In the genomic region with DNA sequence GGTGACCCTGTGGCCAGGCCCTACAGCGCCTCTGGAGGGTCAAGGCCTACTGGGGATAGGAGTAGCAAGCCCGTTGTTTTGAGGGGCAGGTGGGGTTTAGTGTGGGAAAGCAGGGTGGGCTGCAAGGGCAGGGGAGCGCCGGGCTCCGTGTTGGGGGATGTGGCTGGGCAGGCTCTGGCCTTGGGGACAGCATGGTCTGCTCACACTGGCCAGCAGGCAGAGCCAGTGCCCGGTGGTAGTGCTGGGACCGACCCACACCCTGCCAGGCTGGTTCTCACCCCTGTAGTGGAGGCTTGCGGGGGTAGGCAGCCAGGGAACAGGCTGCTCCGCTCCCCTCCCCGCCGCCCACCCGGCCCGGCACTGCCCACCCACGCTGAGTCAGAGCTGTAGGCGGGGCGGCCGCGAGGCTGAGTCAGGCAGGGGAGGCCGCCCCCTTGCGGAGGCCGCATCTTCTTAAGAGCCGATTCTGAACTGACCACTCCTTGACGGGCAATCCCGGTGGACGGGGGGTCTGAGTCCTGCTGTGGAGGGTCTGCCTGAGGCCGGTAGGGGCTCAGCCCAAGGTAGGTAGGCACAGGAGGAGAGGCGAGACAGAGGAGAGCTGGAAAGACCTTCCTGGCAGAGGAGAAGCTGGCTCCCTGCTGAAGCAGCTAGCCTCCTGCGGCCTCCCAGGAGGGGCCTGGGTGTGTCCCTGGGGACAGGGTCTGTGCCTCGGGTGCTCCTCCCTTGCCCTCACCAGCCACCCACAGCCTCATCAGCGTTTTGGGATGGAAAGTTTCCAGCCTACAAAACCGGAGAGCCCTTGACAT, we compare ENCODE assay signal across 8 cellular contexts.
DNase-seq lines count a peak whose midpoint lies in the region; ATAC-seq and TF ChIP-seq lines count a peak whose summit lies in the region.

No MANE protein-coding gene starts in this region.

- H3K4me1 Mint-ChIP-seq in T-cell = peaks cover 11 to 56% (median 39%) of the 10 kb centered on the region in 3 donors
- H3K4me1 Mint-ChIP-seq in brain = peaks cover 63% of the 10 kb centered on the region

- H3K4me3 Mint-ChIP-seq in T-cell (peak overlapping the region in 1 of 3 donors; percentile 16), brain (peak overlapping the region in 4 of 5 experiments; percentile 58 to 65 (median 62))

- CTCF ChIA-PET in HCT116 (lab: Charles Lee) (interaction anchor here (0.7 to 3.5 kb wide), 8 partner anchors 18 to 375 kb away, joined by 3 to 34 read pairs (median 5); no protein-coding TSS in a partner anchor), T-cell (lab: Charles Lee) (interaction anchor here in 1 of 2 donors (0.6 kb wide), 1 partner anchor 49 kb away, joined by 6 read pairs; no protein-coding TSS in a partner anchor)

- H3K27ac ChIP-seq in HCT116 (ENCODE audit: low read depth, low read length) = peak overlapping the region; percentile 95
- no peak overlapping the region for H3K27ac ChIP-seq in iPS-18a (ENCODE audit: low read length)

- H3K4me1 ChIP-seq in HCT116 (ENCODE audit: control insufficient read depth in 1 of 2, insufficient read depth in 2 of 2, low read length in 2 of 2) = peaks cover 65 to 84% of the 10 kb centered on the region in 2 experiments
- H3K4me1 ChIP-seq in iPS-18a (ENCODE audit: control insufficient read depth, low read depth, low read length) = peaks cover 29% of the 10 kb centered on the region
- peaks cover 46% of the 10 kb centered on the region for H3K4me1 ChIP-seq in skeletal muscle satellite cell (ENCODE audit: control insufficient read depth, insufficient read depth, low read length)

- no peaks in the 10 kb centered on the region for H3K9me2 ChIP-seq in HCT116 (ENCODE audit: insufficient read depth)

- TF ChIP-seq RAD21 in HCT116 (IDR thresholded peaks at IDR 0.05; ENCODE audit: low read depth) = no peak

- H3K9ac ChIP-seq in HCT116 (ENCODE audit: low read length) (peak overlapping the region; percentile 72), iPS-18a (ENCODE audit: low read length) (peak overlapping the region; percentile 21), skeletal muscle satellite cell (ENCODE audit: low read depth, low read length) (peak overlapping the region; percentile 77)

- no peak overlapping the region for H3K27ac Mint-ChIP-seq in T-cell
- H3K27ac Mint-ChIP-seq in brain = peak overlapping the region; percentile 84 to 99 (median 99)

- H3K79me2 ChIP-seq in HCT116 (ENCODE audit: insufficient read depth, low read length) = peaks cover 13% of the 10 kb centered on the region; the same call in 1 of the 2 replicates

- RAD21 ChIA-PET in HCT116 (lab: Charles Lee; ENCODE audit: low non-redundant PET in 1 of 2, low total read pairs in 2 of 2, uncharacterized antibody in 2 of 2, unreplicated experiment in 2 of 2) = interaction anchor here (0.6 to 1.2 kb wide), 3 partner anchors 26 to 74 kb away, joined by 3 to 6 read pairs (median 3); no protein-coding TSS in a partner anchor

- intact Hi-C loops in HCT116 (cut with micrococcal nuclease) = no loop called here

- ATAC-seq in HCT116 = peak; percentile 55
- no peak for ATAC-seq in T-cell (replicated peaks in 1 of 4)
- ATAC-seq in GM18519 (IDR thresholded peaks at IDR 0.05; ENCODE audit: low FRiP score, unreplicated experiment) = no peak
- no peak for ATAC-seq in HG03354 (IDR thresholded peaks at IDR 0.05; ENCODE audit: poor library complexity, severe bottlenecking, unreplicated experiment)

- H3K9me3 ChIP-seq in HCT116 (ENCODE audit: control insufficient read depth in 1 of 2, insufficient read depth in 1 of 2, low read depth in 1 of 2, low read length in 2 of 2) = no peaks in the 10 kb centered on the region
- H3K9me3 ChIP-seq in iPS-18a (ENCODE audit: control insufficient read depth, low read depth, low read length) = no peaks in the 10 kb centered on the region
- H3K9me3 ChIP-seq in skeletal muscle satellite cell (replicated peaks; ENCODE audit: low read length) = no peaks in the 10 kb centered on the region

- H3K27me3 ChIP-seq in HCT116 (ENCODE audit: insufficient read depth, low read length) (no peaks in the 10 kb centered on the region), iPS-18a (ENCODE audit: control insufficient read depth, insufficient read depth, low read length) (no peaks in the 10 kb centered on the region), skeletal muscle satellite cell (ENCODE audit: control insufficient read depth, insufficient read depth, low read length) (no peaks in the 10 kb centered on the region)

- no peaks in the 10 kb centered on the region for H4K20me1 ChIP-seq in HCT116 (ENCODE audit: insufficient read depth)

- DNase-seq in HCT116 (ENCODE audit: low read depth, low spot score) = peak; percentile 75
- DNase-seq in T-cell = peak in 22 of 34 experiments; percentile 18 to 63 (median 30)
- DNase-seq in UCSD-AML1 (lab: John Stamatoyannopoulos, UW; ENCODE audit: unreplicated experiment) = no peak

- H3K36me3 Mint-ChIP-seq in T-cell (no peaks in the 10 kb centered on the region), brain (no peaks in the 10 kb centered on the region)

- H3K9me3 Mint-ChIP-seq in T-cell = no peaks in the 10 kb centered on the region
- no peaks in the 10 kb centered on the region for H3K9me3 Mint-ChIP-seq in brain

- H3K36me3 ChIP-seq in HCT116 (ENCODE audit: control insufficient read depth in 1 of 2, insufficient read depth in 2 of 2, low read length in 2 of 2) (peaks cover 0 to 24% of the 10 kb centered on the region in 2 experiments; a peak in 2 of 4 replicates), iPS-18a (ENCODE audit: control insufficient read depth, low read depth, low read length) (no peaks in the 10 kb centered on the region), skeletal muscle satellite cell (ENCODE audit: insufficient read depth, low read length) (peaks cover 8% of the 10 kb centered on the region)

- TF ChIP-seq POLR2A in HCT116 (IDR thresholded peaks at IDR 0.05; ENCODE audit: borderline replicate concordance, extremely low read depth, insufficient read depth, insufficient read length) = no peak

- peak in 2 of 3 experiments; percentile 69 to 74; a peak in 4 of 6 replicates for TF ChIP-seq CTCF in HCT116 (IDR thresholded peaks at IDR 0.05 in 2 of 3, conservative IDR thresholded peaks at IDR 0.05 in 1 of 3; ENCODE audit: borderline replicate concordance in 1 of 3, insufficient read depth in 1 of 3, low read depth in 2 of 3, low read length in 2 of 3)
- peak; percentile 80 to 85 for TF ChIP-seq CTCF in brain (conservative IDR thresholded peaks at IDR 0.05)

- H3K27me3 Mint-ChIP-seq in T-cell (no peaks in the 10 kb centered on the region), brain (no peaks in the 10 kb centered on the region)

- BruUV-seq in HCT116 (replicated peaks; lab: Mats Ljungman, UMichigan) = TSS peak; percentile 18

- H3K4me2 ChIP-seq in HCT116 (ENCODE audit: low read length) (peak overlapping the region; percentile 94), skeletal muscle satellite cell (ENCODE audit: low read length) (peak overlapping the region; percentile 86)

- H2AFZ ChIP-seq in HCT116 (ENCODE audit: low read depth, low read length, poor library complexity, severe bottlenecking) = no peak overlapping the region

- peak overlapping the region; percentile 44 to 53 for H3K4me3 ChIP-seq in HCT116 (replicated peaks in 1 of 2; ENCODE audit: low read depth in 1 of 2, low read length in 2 of 2)
- H3K4me3 ChIP-seq in iPS-18a (ENCODE audit: low read length) = peak overlapping the region; percentile 14
- H3K4me3 ChIP-seq in skeletal muscle satellite cell (ENCODE audit: low read length) = peak overlapping the region; percentile 65

- POLR2A ChIA-PET in HCT116 (lab: Charles Lee) = interaction anchor here (0.6 to 1.2 kb wide), 2 partner anchors 47 to 85 kb away, joined by 3 read pairs; no protein-coding TSS in a partner anchor
- POLR2A ChIA-PET in T-cell (lab: Charles Lee) = interaction anchor here in 1 of 2 donors (0.6 kb wide), 1 partner anchor 539 kb away, joined by 7 read pairs; no protein-coding TSS in a partner anchor

TF ChIP-seq in HCT116, 20 proteins besides CTCF, POLR2A, EP300 and RAD21:
- TF ChIP-seq YY1 (IDR thresholded peaks at IDR 0.05; ENCODE audit: extremely low read depth, insufficient replicate concordance, low read depth, low read length) (peak; percentile 15), TCF7L2 (IDR thresholded peaks at IDR 0.05; ENCODE audit: borderline replicate concordance, extremely low read depth, insufficient read depth, insufficient read length) (peak; percentile 83), POLR2AphosphoS5 (IDR thresholded peaks at IDR 0.05; ENCODE audit: low read depth, low read length) (peak; percentile 53), JUND (IDR thresholded peaks at IDR 0.05) (no peak)
- TF ChIP-seq, protein P1, sequence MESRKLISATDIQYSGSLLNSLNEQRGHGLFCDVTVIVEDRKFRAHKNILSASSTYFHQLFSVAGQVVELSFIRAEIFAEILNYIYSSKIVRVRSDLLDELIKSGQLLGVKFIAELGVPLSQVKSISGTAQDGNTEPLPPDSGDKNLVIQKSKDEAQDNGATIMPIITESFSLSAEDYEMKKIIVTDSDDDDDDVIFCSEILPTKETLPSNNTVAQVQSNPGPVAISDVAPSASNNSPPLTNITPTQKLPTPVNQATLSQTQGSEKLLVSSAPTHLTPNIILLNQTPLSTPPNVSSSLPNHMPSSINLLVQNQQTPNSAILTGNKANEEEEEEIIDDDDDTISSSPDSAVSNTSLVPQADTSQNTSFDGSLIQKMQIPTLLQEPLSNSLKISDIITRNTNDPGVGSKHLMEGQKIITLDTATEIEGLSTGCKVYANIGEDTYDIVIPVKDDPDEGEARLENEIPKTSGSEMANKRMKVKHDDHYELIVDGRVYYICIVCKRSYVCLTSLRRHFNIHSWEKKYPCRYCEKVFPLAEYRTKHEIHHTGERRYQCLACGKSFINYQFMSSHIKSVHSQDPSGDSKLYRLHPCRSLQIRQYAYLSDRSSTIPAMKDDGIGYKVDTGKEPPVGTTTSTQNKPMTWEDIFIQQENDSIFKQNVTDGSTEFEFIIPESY (IDR thresholded peaks at IDR 0.05; ENCODE audit: extremely low read depth, insufficient replicate concordance, low read length) = peak; percentile 29

Comparison
In these comparisons a context has a peak if more than half of its experiments do, and no peak if none do; other contexts are left out.
1. H3K4me3 ChIP-seq: peak in every context shown above with its lines; median percentile 65 in skeletal muscle satellite cell; 48 in HCT116; 14 in iPS-18a.
2. H3K9ac ChIP-seq: peak in every context shown above with its lines; median percentile 77 in skeletal muscle satellite cell; 72 in HCT116; 21 in iPS-18a.
3. H3K27ac Mint-ChIP-seq: peak in brain (5 of 5); none in T-cell (0 of 2).